21 cellular contexts compared by ENCODE assay signal in the genomic region with DNA sequence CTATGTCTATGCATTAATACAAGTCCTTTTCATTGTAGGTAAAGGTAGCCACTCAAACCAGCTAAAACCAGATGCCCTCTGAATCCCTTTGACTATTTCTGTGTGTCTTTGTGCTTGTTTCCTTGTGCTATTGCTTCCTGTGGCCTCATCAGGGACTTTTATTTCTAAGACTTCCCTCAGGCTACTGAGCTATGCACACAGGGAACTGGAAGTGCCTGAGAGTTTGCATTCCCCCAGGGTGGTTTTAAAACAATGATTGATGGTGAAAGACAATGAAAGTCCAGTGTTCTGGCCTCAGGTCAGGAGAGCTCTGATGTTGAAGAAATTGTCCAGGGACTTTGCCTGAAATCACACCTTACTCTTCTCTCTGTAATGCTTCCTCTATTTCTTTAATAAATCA.
DNase-seq lines count a peak whose midpoint lies in the region; ATAC-seq and TF ChIP-seq lines count a peak whose summit lies in the region.
"Had no signal": no experiment of that assay in that cellular context is flagged by ENCODE, and none has a peak within 500 bp of the region (broad histone marks: within the 10 kb centered on the region; RNA-seq: fewer than 3 reads in every experiment).

No MANE protein-coding gene starts in this region.

- in situ Hi-C loops in mammary epithelial cell (cut with MboI; ENCODE audit: low sequenced_read_pairs in 2 of 2) (no loop called here), GM23248 (cut with MboI) (no loop called here)

- H3K9ac ChIP-seq in mammary epithelial cell (ENCODE audit: insufficient read depth, low read length) (no peak overlapping the region), GM23248 (no peak overlapping the region)

- no peaks in the 10 kb centered on the region for H4K20me1 ChIP-seq in mammary epithelial cell (ENCODE audit: insufficient read depth, low read length)
- no peaks in the 10 kb centered on the region for H4K20me1 ChIP-seq in GM23248 (ENCODE audit: insufficient read depth)

- H3K79me2 ChIP-seq in mammary epithelial cell (ENCODE audit: insufficient read depth, low read length) = no peaks in the 10 kb centered on the region
- H3K79me2 ChIP-seq in GM23248 (ENCODE audit: insufficient read depth) = no peaks in the 10 kb centered on the region

- no TSS peak for BruUV-seq in mammary epithelial cell (replicated peaks; lab: Mats Ljungman, UMichigan)

- H3K27ac ChIP-seq in heart right ventricle (no peak overlapping the region), mammary epithelial cell (ENCODE audit: insufficient read depth, low read depth, low read length) (no peak overlapping the region), GM23248 (no peak overlapping the region)
- H3K27ac ChIP-seq: C4-2B, SJSA1 had no signal

- H3K4me2 ChIP-seq in mammary epithelial cell (ENCODE audit: insufficient read depth, low read depth, low read length) (no peak overlapping the region), GM23248 (ENCODE audit: unreplicated experiment) (no peak overlapping the region)

- H3K4me1 ChIP-seq in heart right ventricle (no peaks in the 10 kb centered on the region), mammary epithelial cell (ENCODE audit: insufficient read depth, low read length) (no peaks in the 10 kb centered on the region), GM23248 (ENCODE audit: insufficient read depth) (no peaks in the 10 kb centered on the region)
- H3K4me1 ChIP-seq: HAP-1, SJSA1 had no signal

- TF ChIP-seq CTCF in heart right ventricle (IDR thresholded peaks at IDR 0.05) = no peak
- TF ChIP-seq CTCF in mammary epithelial cell (conservative IDR thresholded peaks at IDR 0.05 in 1 of 2, IDR thresholded peaks at IDR 0.05 in 1 of 2; ENCODE audit: extremely low read depth in 1 of 2, insufficient read depth in 1 of 2, low read depth in 1 of 2, low read length in 2 of 2) = no peak

- DNase-seq in heart right ventricle = no peak
- DNase-seq in Right ventricle myocardium superior = no peak
- DNase-seq in mammary epithelial cell = no peak
- peak; percentile 8 for DNase-seq in left kidney (ENCODE audit: low read depth, low spot score)
- DNase-seq in GM23248 = no peak
- no peak for DNase-seq in AG08395 (ENCODE audit: low spot score)
- DNase-seq: DMS 273 treated with DMSO at 0.1 percent for 48 hours; EL; NCI-H1436 treated with DMSO at 0.1 percent for 48 hours; NCI-H2081; NCI-H345; NCI-H526 treated with DMSO at 0.1 percent for 48 hours; NK-92 treated with Interleukin-12 subunit alpha and Interleukin-12 subunit beta, amount 100 ng/mL, for 24 hours; RPMI8226; SW 1271 had no signal

- H2AFZ ChIP-seq in mammary epithelial cell (ENCODE audit: low read depth, low read length) = peak overlapping the region; percentile 26
- H2AFZ ChIP-seq in GM23248 = no peak overlapping the region

- dilution Hi-C loops in mammary epithelial cell (cut with HindIII; ENCODE audit: low sequenced_read_pairs) = no loop called here

- H3K4me3 ChIP-seq in heart right ventricle (no peak overlapping the region), mammary epithelial cell (replicated peaks in 1 of 3; ENCODE audit: insufficient read depth in 1 of 3, low read depth in 2 of 3, low read length in 3 of 3) (no peak overlapping the region), GM23248 (no peak overlapping the region)
- H3K4me3 ChIP-seq: HAP-1, K562, SJSA1 had no signal

- H3K9me2 ChIP-seq in GM23248 (ENCODE audit: insufficient read depth) = no peaks in the 10 kb centered on the region

- no peaks in the 10 kb centered on the region for H3F3A ChIP-seq in GM23248 (ENCODE audit: insufficient read depth)

- H3K36me3 ChIP-seq in heart right ventricle (no peaks in the 10 kb centered on the region), mammary epithelial cell (ENCODE audit: insufficient read depth, low read length) (no peaks in the 10 kb centered on the region), GM23248 (ENCODE audit: low read depth) (0 out of 2 replicates have a peak, but pooled peaks cover 3% of the 10 kb centered on the region)
- H3K36me3 ChIP-seq: HAP-1, SJSA1 had no signal

- CTCF ChIA-PET in mammary epithelial cell (lab: Charles Lee; ENCODE audit: low non-redundant PET) = no interaction called here

- no peaks in the 10 kb centered on the region for H3K27me3 ChIP-seq in heart right ventricle
- no peaks in the 10 kb centered on the region for H3K27me3 ChIP-seq in mammary epithelial cell (ENCODE audit: insufficient read depth, low read length)
- no peaks in the 10 kb centered on the region for H3K27me3 ChIP-seq in GM23248 (replicated peaks; ENCODE audit: insufficient read depth)
- H3K27me3 ChIP-seq: SJSA1 had no signal

- H3K9me3 ChIP-seq in heart right ventricle (peaks cover 0 to 25% (median 0%) of the 10 kb centered on the region in 11 donors), mammary epithelial cell (replicated peaks; ENCODE audit: insufficient read depth, low read length) (peaks cover 6% of the 10 kb centered on the region), GM23248 (ENCODE audit: low read depth) (no peaks in the 10 kb centered on the region)
- H3K9me3 ChIP-seq: HAP-1, SJSA1 had no signal

- intact Hi-C loops in heart right ventricle (cut with DNase I) = no loop called here
- intact Hi-C loops in Right ventricle myocardium superior (cut with DNase I) = no loop called here
- intact Hi-C loops in mammary epithelial cell (cut with micrococcal nuclease) = no loop called here

- ATAC-seq in heart right ventricle = peak in 6 of 8 donors; percentile 33 to 71 (median 42)
- no peak for ATAC-seq in Right ventricle myocardium superior (ENCODE audit: poor library complexity)
- no peak for ATAC-seq in GM19023 (IDR thresholded peaks at IDR 0.05; ENCODE audit: unreplicated experiment)
- ATAC-seq in HG02840 (IDR thresholded peaks at IDR 0.05; ENCODE audit: low FRiP score, unreplicated experiment) = no peak
- ATAC-seq: K562 had no signal

Comparison
In these comparisons a context has a peak if more than half of its experiments do, and no peak if none do; other contexts are left out.
1. ATAC-seq: peak in heart right ventricle (6 of 8); none in Right ventricle myocardium superior (single experiment), GM19023 (single experiment) and HG02840 (single experiment).